In genomic region chr21:32532636-32533035, GRCh38 we compare ENCODE assay signal across 18 cellular contexts. TPM values are rescaled to one million over a fixed set of nuclear protein-coding genes. Genes with fewer than 3 reads are reported as not detected.
DNase-seq lines count a peak whose midpoint lies in the region; TF ChIP-seq lines count a peak whose summit lies in the region.
"Had no signal": no experiment of that assay in that cellular context is flagged by ENCODE, and none has a peak within 500 bp of the region (broad histone marks: within the 10 kb centered on the region; RNA-seq: fewer than 3 reads in every experiment).

No MANE protein-coding gene starts in this region.

- no peak overlapping the region for H2BK12ac ChIP-seq in trophoblast cell (ENCODE audit: low read length)

- no peak overlapping the region for H3K9ac ChIP-seq in SK-N-MC (ENCODE audit: insufficient read length)
- no peak overlapping the region for H3K9ac ChIP-seq in trophoblast cell (ENCODE audit: low read length)

- no peaks in the 10 kb centered on the region for H3K79me1 ChIP-seq in trophoblast cell (ENCODE audit: low read length)

- no peaks in the 10 kb centered on the region for H3K4me1 ChIP-seq in A673 (ENCODE audit: insufficient read depth, low read length, poor library complexity, severe bottlenecking)
- no peaks in the 10 kb centered on the region for H3K4me1 ChIP-seq in trophoblast cell (ENCODE audit: control insufficient read depth in 1 of 2, insufficient read depth in 2 of 2, low read length in 2 of 2)

- H3K79me2 ChIP-seq in trophoblast cell (ENCODE audit: control insufficient read depth, insufficient read depth, low read length, poor library complexity): no peaks in the 10 kb centered on the region

- no CpG with 5 or more reads among the region's 6 CpGs for WGBS in trophoblast cell (ENCODE audit: extremely low coverage, insufficient coverage, insufficient read length)

- no peak overlapping the region for H4K91ac ChIP-seq in trophoblast cell (ENCODE audit: low read depth, low read length)

- H3K4ac ChIP-seq in trophoblast cell (ENCODE audit: low read depth, low read length): no peak overlapping the region

- no peak overlapping the region for H3K4me2 ChIP-seq in trophoblast cell (ENCODE audit: low read length)
- H3K4me2 ChIP-seq: A549 had no signal

- no peak overlapping the region for H3K23ac ChIP-seq in trophoblast cell (ENCODE audit: low read length)

- H3K36me3 ChIP-seq in A673 (ENCODE audit: insufficient read depth, low read length, poor library complexity, severe bottlenecking) (no peaks in the 10 kb centered on the region), SK-N-MC (ENCODE audit: insufficient read depth, low read length) (no peaks in the 10 kb centered on the region), trophoblast cell (ENCODE audit: control insufficient read depth in 1 of 2, insufficient read depth in 2 of 2, low read length in 2 of 2) (no peaks in the 10 kb centered on the region)

- no peak overlapping the region for H4K8ac ChIP-seq in trophoblast cell (ENCODE audit: low read depth, low read length)

- no peak overlapping the region for H3K18ac ChIP-seq in trophoblast cell (ENCODE audit: low read length)

- CTCF ChIA-PET in A673 (lab: Charles Lee): no interaction called here

- H3K27ac ChIP-seq in A673 (ENCODE audit: low read depth, low read length, poor library complexity, severe bottlenecking) (peak overlapping the region; percentile 29), SK-N-MC (peak overlapping the region; percentile 90), trophoblast cell (ENCODE audit: low read depth, low read length) (no peak overlapping the region)
- H3K27ac ChIP-seq: A549 had no signal

- H3K4me3 ChIP-seq in A673 (ENCODE audit: low read depth, low read length, poor library complexity, severe bottlenecking): no peak overlapping the region
- H3K4me3 ChIP-seq in SK-N-MC: no peak overlapping the region
- peak overlapping the region; percentile 59 for H3K4me3 ChIP-seq in trophoblast cell (ENCODE audit: low read depth, low read length)
- H3K4me3 ChIP-seq in foreskin fibroblast (ENCODE audit: low read depth in 1 of 2, low read length in 2 of 2): no peak overlapping the region
- H3K4me3 ChIP-seq: A549 had no signal

- POLR2A ChIA-PET in A673 (lab: Charles Lee; ENCODE audit: low non-redundant PET): no interaction called here

- no peak overlapping the region for H4K12ac ChIP-seq in trophoblast cell (ENCODE audit: low read depth, low read length)

- DNase-seq in A673 (ENCODE audit: low spot score): no peak
- DNase-seq in SK-N-MC (ENCODE audit: low read depth, low spot score): no peak
- peak; percentile 4 for DNase-seq in iPS-NIHi11 (ENCODE audit: low spot score)
- DNase-seq in trophoblast cell: no peak
- DNase-seq in DMS153 treated with DMSO at 0.1 percent for 48 hours (lab: John Stamatoyannopoulos, UW; ENCODE audit: unreplicated experiment): no peak
- DNase-seq in NCI-H2029 (lab: John Stamatoyannopoulos, UW): no peak
- no peak for DNase-seq in foreskin fibroblast
- DNase-seq: 8988T; C1 segment of cervical spinal cord; Calu3; CD4-positive, alpha-beta memory T cell; COR-L47; DND-41; GOT3; H7; HCEC 1CT had no signal

- H2AFZ ChIP-seq in trophoblast cell (ENCODE audit: insufficient read depth, low read length, poor library complexity): no peak overlapping the region

- TF ChIP-seq CTCF in A673 (conservative IDR thresholded peaks at IDR 0.05; ENCODE audit: low read depth, low read length): no peak
- no peak for TF ChIP-seq CTCF in foreskin fibroblast (IDR thresholded peaks at IDR 0.05; ENCODE audit: low read depth, low read length)

- H3K9me3 ChIP-seq in A673 (ENCODE audit: low read depth, low read length, poor library complexity, severe bottlenecking): no peaks in the 10 kb centered on the region
- H3K9me3 ChIP-seq in SK-N-MC (ENCODE audit: low read depth, low read length): no peaks in the 10 kb centered on the region
- peaks cover 12% of the 10 kb centered on the region for H3K9me3 ChIP-seq in trophoblast cell (ENCODE audit: insufficient read depth, low read depth, low read length)
- H3K9me3 ChIP-seq: A549 had no signal

- no peak overlapping the region for H2AK5ac ChIP-seq in trophoblast cell (ENCODE audit: low read length)

- no peak overlapping the region for H3K14ac ChIP-seq in trophoblast cell (ENCODE audit: low read length)

- no TSS peak for BruUV-seq in A673 (replicated peaks; lab: Mats Ljungman, UMichigan)

- H2BK5ac ChIP-seq in trophoblast cell (ENCODE audit: low read depth, low read length, poor library complexity): no peak overlapping the region

- no peak overlapping the region for H2BK120ac ChIP-seq in trophoblast cell (ENCODE audit: insufficient read depth, low read length, poor library complexity)

- H3K27me3 ChIP-seq in A673 (replicated peaks; ENCODE audit: insufficient read depth, low read depth, low read length, poor library complexity) (no peaks in the 10 kb centered on the region), trophoblast cell (ENCODE audit: insufficient read depth, low read length) (no peaks in the 10 kb centered on the region)

- intact Hi-C loops in A673 (cut with micrococcal nuclease; ENCODE audit: unreplicated experiment): no loop called here

RNA-seq across cellular contexts. Expression of gene TCP10L, which starts 52.7 kb away (rescaled TPM):
- total RNA-seq in A673 (2021): 2.5 and 3.7 TPM in 2 replicates
- polyA plus RNA-seq in trophoblast cell (2013): 1.0 and 1.3 TPM in 2 replicates
- total RNA-seq: Calu3, H7 had no signal
- polyA plus RNA-seq: BJ had no signal
